Comparison of ENCODE assay signal across 8 cellular contexts in the genomic region with DNA sequence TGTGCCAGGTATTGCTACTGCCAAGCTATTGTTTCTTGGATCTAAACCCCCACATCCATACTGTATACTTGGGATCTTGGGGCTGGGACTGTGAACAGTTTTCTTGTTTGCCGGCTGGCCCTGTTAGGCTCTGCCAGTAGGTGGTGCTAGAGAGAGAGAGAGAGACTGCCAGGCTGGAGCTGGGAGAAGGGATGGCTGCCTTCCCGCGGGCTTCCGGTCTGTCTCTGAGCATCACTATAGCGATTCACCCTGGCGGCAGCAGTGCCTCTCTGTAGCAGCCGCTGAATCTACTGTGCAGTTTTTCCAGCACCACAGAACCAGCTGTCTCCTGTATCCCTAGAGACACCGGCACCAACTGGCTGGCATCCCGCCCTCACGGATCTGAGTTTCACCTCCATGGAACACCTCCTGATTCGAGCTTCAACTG.
A peak's percentile ranks its signal among the peaks of the same experiment; 100 is the strongest.
DNase-seq lines count a peak whose midpoint lies in the region; ATAC-seq, FAIRE-seq and TF ChIP-seq lines count a peak whose summit lies in the region.

No MANE protein-coding gene starts in this region.

- TF ChIP-seq CTCF in osteoblast (IDR thresholded peaks at IDR 0.05; ENCODE audit: extremely low read depth, low read depth, low read length): peak; percentile 93

- no peaks in the 10 kb centered on the region for H3K36me3 ChIP-seq in osteoblast (ENCODE audit: insufficient read depth, low read length)

- no peak overlapping the region for H3K4me3 ChIP-seq in osteoblast (ENCODE audit: insufficient read depth, low read length)

- no peaks in the 10 kb centered on the region for H3K9me3 ChIP-seq in osteoblast (ENCODE audit: low read depth, low read length)

- no peak overlapping the region for H2AFZ ChIP-seq in osteoblast (ENCODE audit: low read length)

- H3K79me2 ChIP-seq in osteoblast (ENCODE audit: insufficient read depth, low read length): no peaks in the 10 kb centered on the region

- FAIRE-seq in GM12891 (lab: Jason Lieb, UNC): peak; percentile 51

- H3K4me1 ChIP-seq in osteoblast (ENCODE audit: insufficient read depth, low read length): no peaks in the 10 kb centered on the region

- no peaks in the 10 kb centered on the region for H3K27me3 ChIP-seq in osteoblast (ENCODE audit: insufficient read depth, low read length)

- no peaks in the 10 kb centered on the region for H4K20me1 ChIP-seq in osteoblast (ENCODE audit: insufficient read depth, low read length)

- no peak overlapping the region for H3K27ac ChIP-seq in osteoblast (ENCODE audit: low read depth, low read length)

- ATAC-seq in HG03175 (IDR thresholded peaks at IDR 0.05; ENCODE audit: unreplicated experiment) (peak; percentile 59), HG03457 (IDR thresholded peaks at IDR 0.05; ENCODE audit: unreplicated experiment) (no peak)

- DNase-seq in 8988T (peak; percentile 20), GM12891 (ENCODE audit: insufficient read length, low spot score) (peak; percentile 31), NCI-H82 (lab: John Stamatoyannopoulos, UW) (peak; percentile 92), fibroblast of peridontal ligament (ENCODE audit: extremely low read depth) (peak; percentile 2), osteoblast (ENCODE audit: insufficient read length, low spot score, missing footprints) (peak; percentile 93)
- peak; percentile 74 for DNase-seq in activated CD8-positive, alpha-beta memory T cell treated with anti-CD3 and anti-CD28 coated beads, Interleukin-2, amount 50 U/mL, for 48 hours

- no peak overlapping the region for H3K4me2 ChIP-seq in osteoblast (ENCODE audit: insufficient read depth, low read length)

- no peak for TF ChIP-seq POLR2A in GM12891 (IDR thresholded peaks at IDR 0.05; ENCODE audit: low read depth, low read length)

TF ChIP-seq in GM12891, 5 proteins besides CTCF, POLR2A, EP300 and RAD21:
- TF ChIP-seq SPI1 (IDR thresholded peaks at IDR 0.05; ENCODE audit: low read depth, low read length): no peak
- no peak for TF ChIP-seq POLR2AphosphoS5 (IDR thresholded peaks at IDR 0.05; ENCODE audit: low read depth, low read length)
- no peak for TF ChIP-seq POU2F2 (IDR thresholded peaks at IDR 0.05; ENCODE audit: low read depth, low read length)
- TF ChIP-seq PAX5 (IDR thresholded peaks at IDR 0.05; ENCODE audit: insufficient read depth, low read length, severe bottlenecking): no peak
- TF ChIP-seq TAF1 (IDR thresholded peaks at IDR 0.05; ENCODE audit: low read depth, low read length): no peak

Comparison
In these comparisons a context has a peak if more than half of its experiments do, and no peak if none do; other contexts are left out.
1. DNase-seq: peak in every context shown above with its lines; median percentile 93 in osteoblast; 92 in NCI-H82; 74 in activated CD8-positive, alpha-beta memory T cell treated with anti-CD3 and anti-CD28 coated beads, Interleukin-2, amount 50 U/mL, for 48 hours; 31 in GM12891; 20 in 8988T; 2 in fibroblast of peridontal ligament.